In the genomic region with DNA sequence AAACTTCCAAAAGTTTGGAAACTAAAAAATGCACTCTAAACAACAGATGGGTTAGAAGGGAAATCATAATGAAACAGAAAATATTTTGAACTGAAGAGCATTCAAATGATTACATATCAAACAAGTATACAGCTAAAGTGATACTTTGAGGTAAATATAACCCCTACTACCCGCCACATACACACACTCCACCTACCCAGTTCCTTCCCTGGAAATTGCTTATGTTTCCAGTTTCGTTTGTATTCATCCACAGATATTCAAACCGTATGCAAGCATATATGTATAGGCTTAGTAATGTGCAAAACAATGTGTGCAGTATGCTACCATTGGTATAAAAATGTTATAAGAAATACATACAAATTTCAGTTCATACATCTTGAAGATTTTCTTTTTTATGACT, we compare ENCODE assay signal across 28 cellular contexts.
"Had no signal": no experiment of that assay in that cellular context is flagged by ENCODE, and none has a peak within 500 bp of the region (broad histone marks: within the 10 kb centered on the region; RNA-seq: fewer than 3 reads in every experiment).

No MANE protein-coding gene starts in this region.

- H3K27ac Mint-ChIP-seq: activated B cell treated with CpG ODN at 0.5 μM for 24 hours; activated CD4-positive, alpha-beta memory T cell treated with anti-CD3 and anti-CD28 coated beads for 36 hours; activated CD8-positive, alpha-beta T cell treated with anti-CD3 and anti-CD28 coated beads for 36 hours; activated naive CD4-positive, alpha-beta T cell treated with anti-CD3 and anti-CD28 coated beads for 36 hours; activated naive CD4-positive, alpha-beta T cell treated with anti-CD3 and anti-CD28 coated beads, Interleukin-2, amount 50 U/mL, for 72 hours; activated naive CD8-positive, alpha-beta T cell treated with anti-CD3 and anti-CD28 coated beads, Interleukin-2, amount 10 ng/mL, durations not matched to agents 7 days and 5 days; T-helper 1 cell treated with Interleukin-12 subunit alpha and Interleukin-12 subunit beta and Interleukin-4 antibody, amounts not matched to agents 30 μg/mL and 1 μg/mL, for 36 hours had no signal

- H3K4me1 Mint-ChIP-seq: activated B cell treated with CpG ODN at 0.5 μM for 24 hours; activated naive CD8-positive, alpha-beta T cell treated with anti-CD3 and anti-CD28 coated beads, Interleukin-2, amount 10 ng/mL, durations not matched to agents 7 days and 5 days; central memory CD8-positive, alpha-beta T cell had no signal

- H3K36me3 Mint-ChIP-seq: activated CD4-positive, alpha-beta memory T cell treated with anti-CD3 and anti-CD28 coated beads for 36 hours; activated naive CD8-positive, alpha-beta T cell treated with anti-CD3 and anti-CD28 coated beads, Interleukin-2, amount 10 ng/mL, durations not matched to agents 7 days and 5 days had no signal

- ATAC-seq: activated CD8-positive, alpha-beta T cell treated with anti-CD3 and anti-CD28 coated beads for 36 hours; body of pancreas had no signal

- DNase-seq: activated B cell treated with CpG ODN at 0.5 μM for 24 hours; activated CD4-positive, alpha-beta memory T cell treated with anti-CD3 and anti-CD28 coated beads for 36 hours; activated CD4-positive, alpha-beta T cell treated with anti-CD3 and anti-CD28 coated beads for 48 hours; activated CD4-positive, alpha-beta T cell treated with anti-CD3 and anti-CD28 coated beads, Interleukin-2, amount 50 U/mL, for 1 hour; activated CD4-positive, alpha-beta T cell treated with anti-CD3 and anti-CD28 coated beads, Interleukin-2, amount 50 U/mL, for 4 hours; activated CD4-positive, CD25-positive, alpha-beta regulatory T cell treated with anti-CD3 and anti-CD28 coated beads, Interleukin-2, amount 50 U/mL, for 72 hours; activated CD8-positive, alpha-beta memory T cell treated with anti-CD3 and anti-CD28 coated beads, Interleukin-2, amount 50 U/mL, for 4 hours; activated CD8-positive, alpha-beta T cell treated with anti-CD3 and anti-CD28 coated beads for 36 hours; activated effector memory CD4-positive, alpha-beta T cell treated with anti-CD3 and anti-CD28 coated beads, Interleukin-2, amount 50 U/mL, for 16 hours; activated gamma-delta T cell treated with Interleukin-2 at 50 U/mL for 16 hours; activated naive CD4-positive, alpha-beta T cell; activated naive CD4-positive, alpha-beta T cell treated with anti-CD3 and anti-CD28 coated beads for 36 hours; activated naive CD4-positive, alpha-beta T cell treated with anti-CD3 and anti-CD28 coated beads, Interleukin-2, amount 50 U/mL, for 16 hours; activated naive CD8-positive, alpha-beta T cell treated with anti-CD3 and anti-CD28 coated beads, Interleukin-2, amount 10 ng/mL, durations not matched to agents 7 days and 5 days; activated T-cell treated with anti-CD3 and anti-CD28 coated beads, Interleukin-2, amount 50 U/mL, for 48 hours; adrenal gland; amniotic stem cell; aorta; body of pancreas; brain microvascular endothelial cell; caudate nucleus; cerebellar nuclear complex; SW 1271; T-helper 1 cell; T-helper 9 cell had no signal

- H3K4me3 Mint-ChIP-seq: activated B cell treated with CpG ODN at 0.5 μM for 24 hours; activated CD4-positive, alpha-beta memory T cell treated with anti-CD3 and anti-CD28 coated beads for 36 hours; activated CD8-positive, alpha-beta T cell treated with anti-CD3 and anti-CD28 coated beads for 36 hours; activated naive CD4-positive, alpha-beta T cell treated with anti-CD3 and anti-CD28 coated beads for 36 hours; activated naive CD8-positive, alpha-beta T cell treated with anti-CD3 and anti-CD28 coated beads, Interleukin-2, amount 10 ng/mL, durations not matched to agents 7 days and 5 days; central memory CD8-positive, alpha-beta T cell; T-helper 1 cell treated with Interleukin-12 subunit alpha and Interleukin-12 subunit beta and Interleukin-4 antibody, amounts not matched to agents 30 μg/mL and 1 μg/mL, for 36 hours had no signal

- H3K9me3 Mint-ChIP-seq: central memory CD8-positive, alpha-beta T cell had no signal
